9 cellular contexts compared by ENCODE assay signal in genomic region chr1:34884961-34885360, GRCh38.
A peak's percentile ranks its signal among the peaks of the same experiment; 100 is the strongest.
DNase-seq lines count a peak whose midpoint lies in the region; ATAC-seq and TF ChIP-seq lines count a peak whose summit lies in the region.
"Had no signal": no experiment of that assay in that cellular context is flagged by ENCODE, and none has a peak within 500 bp of the region (broad histone marks: within the 10 kb centered on the region; RNA-seq: fewer than 3 reads in every experiment).

No MANE protein-coding gene starts in this region.

- DNase-seq in DMS79 (lab: John Stamatoyannopoulos, UW) (peak; percentile 31), LNCaP clone FGC (ENCODE audit: low read depth) (no peak), coronary artery (ENCODE audit: low spot score) (peak; percentile 54), nephron progenitor cell (no peak), CD1c-positive myeloid dendritic cell (ENCODE audit: extremely low spot score) (no peak), T1000 (lab: John Stamatoyannopoulos, UW) (no peak)
- DNase-seq in activated effector memory CD4-positive, alpha-beta T cell treated with Interleukin-2 at 50 U/mL for 16 hours, result no peak
- DNase-seq: effector CD8-positive, alpha-beta T cell had no signal

- H3K27ac Mint-ChIP-seq in nephron progenitor cell, result no peak overlapping the region

- peak; percentile 46 for TF ChIP-seq CTCF in LNCaP clone FGC (IDR thresholded peaks at IDR 0.05; ENCODE audit: control insufficient read depth, extremely low read depth, insufficient read depth)
- TF ChIP-seq CTCF in coronary artery (IDR thresholded peaks at IDR 0.05), result no peak
- TF ChIP-seq CTCF in nephron progenitor cell (IDR thresholded peaks at IDR 0.05), result no peak

- H3K27me3 Mint-ChIP-seq in nephron progenitor cell (ENCODE audit: low read depth, poor library complexity), result peaks cover 89% of the 10 kb centered on the region

- no peaks in the 10 kb centered on the region for H3K4me1 Mint-ChIP-seq in nephron progenitor cell

- no peak for ATAC-seq in GM18858 (IDR thresholded peaks at IDR 0.05; ENCODE audit: unreplicated experiment)

- H3K9me3 Mint-ChIP-seq in nephron progenitor cell, result peaks cover 6% of the 10 kb centered on the region

- peak overlapping the region; percentile 54 for H3K4me3 Mint-ChIP-seq in nephron progenitor cell

- no peaks in the 10 kb centered on the region for H3K36me3 Mint-ChIP-seq in nephron progenitor cell (ENCODE audit: low read depth)

- H3K4me3 ChIP-seq in LNCaP clone FGC (ENCODE audit: low read depth, low read length) (no peak overlapping the region), coronary artery (peak overlapping the region; percentile 67)

- H3K27ac ChIP-seq in coronary artery, result no peak overlapping the region

Comparison
In these comparisons a context has a peak if more than half of its experiments do, and no peak if none do; other contexts are left out.
1. DNase-seq: peak in DMS79 (single experiment) and coronary artery (single experiment); none in LNCaP clone FGC (single experiment), nephron progenitor cell (single experiment), CD1c-positive myeloid dendritic cell (single experiment), activated effector memory CD4-positive, alpha-beta T cell treated with Interleukin-2 at 50 U/mL for 16 hours (single experiment) and T1000 (single experiment).